ENCODE assay signal across 8 cellular contexts in genomic region chr7:727104-727805, GRCh38. TPM values are rescaled to one million over a fixed set of nuclear protein-coding genes. Genes with fewer than 3 reads are reported as not detected.
DNase-seq lines count a peak whose midpoint lies in the region; ATAC-seq and TF ChIP-seq lines count a peak whose summit lies in the region.

TSS of gene PRKAR1B (minus strand) at chr7:727281. CDS start at chr7:711505, 15,776 bp downstream.

- no peak for DNase-seq in activated CD4-positive, CD25-positive, alpha-beta regulatory T cell treated with anti-CD3 and anti-CD28 coated beads, Interleukin-2, amount 50 U/mL, for 72 hours
- DNase-seq in NT2/D1 (ENCODE audit: low read depth, low spot score) (no peak), right atrium auricular region (ENCODE audit: low spot score) (no peak), sigmoid colon (peak; percentile 58), NCI-H1694 treated with DMSO at 0.1 percent for 48 hours (lab: John Stamatoyannopoulos, UW) (no peak)
- DNase-seq in activated naive CD8-positive, alpha-beta T cell treated with anti-CD3 and anti-CD28 coated beads, Interleukin-2, amount 50 U/mL, for 16 hours (ENCODE audit: low read depth, low spot score), result peak; percentile 12

- 1% methylated on average over 66 of the region's 66 CpGs for WGBS in sigmoid colon, 2 donors

- H3K27me3 ChIP-seq in NT2/D1 (ENCODE audit: insufficient read depth, insufficient read length), result no peaks in the 10 kb centered on the region
- no peaks in the 10 kb centered on the region for H3K27me3 ChIP-seq in right atrium auricular region
- H3K27me3 ChIP-seq in sigmoid colon, result no peaks in the 10 kb centered on the region

- no peak for TF ChIP-seq POLR2A in sigmoid colon (IDR thresholded peaks at IDR 0.05)

- intact Hi-C loops in sigmoid colon (cut with DNase I), result loop anchor here (5.0 kb wide), 1 partner anchor 60 kb away; no protein-coding TSS in a partner anchor

- H3K9me3 ChIP-seq in NT2/D1 (ENCODE audit: insufficient read depth, low read length) (peaks cover 38% of the 10 kb centered on the region; the same call in 1 of the 2 replicates), right atrium auricular region (no peaks in the 10 kb centered on the region), sigmoid colon (no peaks in the 10 kb centered on the region)

- TF ChIP-seq CTCF in right atrium auricular region (IDR thresholded peaks at IDR 0.05) (no peak), sigmoid colon (IDR thresholded peaks at IDR 0.05) (no peak)

- peak within 1 kb of the TSS; percentile 96 for H3K9ac ChIP-seq in NT2/D1 (ENCODE audit: insufficient read length, low read depth)

- H3K4me1 ChIP-seq in NT2/D1 (ENCODE audit: insufficient read depth, insufficient read length) (peaks cover 5% of the 10 kb centered on the region), right atrium auricular region (peaks cover 0 to 47% of the 10 kb centered on the region in 2 donors), sigmoid colon (peaks cover 0 to 27% (median 22%) of the 10 kb centered on the region in 4 donors)

- H3K36me3 ChIP-seq in NT2/D1 (ENCODE audit: insufficient read depth, insufficient read length, low read length), result peaks cover 67% of the 10 kb centered on the region
- peaks cover 9% of the 10 kb centered on the region for H3K36me3 ChIP-seq in right atrium auricular region
- peaks cover 0 to 23% (median 4%) of the 10 kb centered on the region in 4 donors for H3K36me3 ChIP-seq in sigmoid colon

- peak; percentile 63 for ATAC-seq in activated CD4-positive, CD25-positive, alpha-beta regulatory T cell treated with anti-CD3 and anti-CD28 coated beads, Interleukin-2, amount 50 U/mL, for 24 hours
- ATAC-seq in HG02943 (IDR thresholded peaks at IDR 0.05; ENCODE audit: low read depth, unreplicated experiment), result peak; percentile 33

- H3K4me3 ChIP-seq in NT2/D1 (ENCODE audit: insufficient read length, low read depth), result peak within 1 kb of the TSS; percentile 92
- peak within 1 kb of the TSS; percentile 68 to 82 for H3K4me3 ChIP-seq in right atrium auricular region
- H3K4me3 ChIP-seq in sigmoid colon, result peak within 1 kb of the TSS; percentile 29 to 98 (median 96)

- H3K27ac ChIP-seq in right atrium auricular region (peak within 1 kb of the TSS; percentile 56 to 73), sigmoid colon (peak within 1 kb of the TSS; percentile 62 to 84 (median 72))

- no peak for TF ChIP-seq EP300 in sigmoid colon (IDR thresholded peaks at IDR 0.05)

RNA-seq across cellular contexts. Expression of gene PRKAR1B, which starts in this region (rescaled TPM):
- total RNA-seq in right atrium auricular region (10 to 100 TPM; 15.1 to 15.9 TPM), sigmoid colon (10 to 100 TPM in 3 of 4 donors, 1 to 10 TPM in 1; 9.7 to 26.6 (median 10.9) TPM)
- polyA plus RNA-seq in sigmoid colon, result 10 to 100 TPM in 2 of 3 donors, 1 to 10 TPM in 1; 9.5 to 20.4 (median 12.6) TPM

Comparison
In these comparisons a context has a peak if more than half of its experiments do, and no peak if none do; other contexts are left out.
1. DNase-seq: peak in activated naive CD8-positive, alpha-beta T cell treated with anti-CD3 and anti-CD28 coated beads, Interleukin-2, amount 50 U/mL, for 16 hours (single experiment) and sigmoid colon (single experiment); none in activated CD4-positive, CD25-positive, alpha-beta regulatory T cell treated with anti-CD3 and anti-CD28 coated beads, Interleukin-2, amount 50 U/mL, for 72 hours (single experiment), NT2/D1 (single experiment), right atrium auricular region (single experiment) and NCI-H1694 treated with DMSO at 0.1 percent for 48 hours (single experiment).
2. Peak in every context shown above with its lines, with median percentiles within 50 percentile points of each other: H3K4me3 ChIP-seq.